31 cellular contexts compared by ENCODE assay signal in the genomic region with DNA sequence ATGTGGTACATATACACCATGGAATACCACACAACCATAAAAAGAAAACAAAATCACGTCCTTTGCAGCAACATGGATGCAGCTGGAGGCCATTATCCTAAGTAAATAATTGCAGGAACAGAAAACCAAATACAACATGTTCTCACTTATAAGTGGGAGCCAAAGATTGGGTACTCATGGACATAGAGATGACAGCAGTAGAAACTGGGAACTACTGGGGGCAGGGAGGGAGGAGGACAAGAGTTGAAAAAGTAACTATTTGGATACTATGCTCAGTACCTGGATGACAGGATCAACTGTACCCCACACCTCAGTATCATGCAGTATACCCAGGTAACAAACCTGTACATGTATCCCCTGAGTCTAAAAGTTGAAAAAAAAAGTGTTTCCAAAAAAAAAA.
"Had no signal": no experiment of that assay in that cellular context is flagged by ENCODE, and none has a peak within 500 bp of the region (broad histone marks: within the 10 kb centered on the region; RNA-seq: fewer than 3 reads in every experiment).

No MANE protein-coding gene starts in this region.

- H3K36me3 ChIP-seq: ascending aorta, breast epithelium, cardiac muscle cell, colonic mucosa, esophagus squamous epithelium, gastroesophageal sphincter had no signal

- H3K4me1 Mint-ChIP-seq: activated CD4-positive, alpha-beta T cell treated with anti-CD3 and anti-CD28 coated beads for 36 hours; activated CD4-positive, alpha-beta T cell treated with anti-CD3 and anti-CD28 coated beads, Interleukin-2, amount 10 ng/mL, durations not matched to agents 24 days and 14 days; activated CD8-positive, alpha-beta memory T cell treated with anti-CD3 and anti-CD28 coated beads, Interleukin-2, amount 10 ng/mL, durations not matched to agents 7 days and 5 days; activated naive CD4-positive, alpha-beta T cell treated with anti-CD3 and anti-CD28 coated beads, Interleukin-2, amount 50 U/mL, for 24 hours; activated naive CD8-positive, alpha-beta T cell treated with anti-CD3 and anti-CD28 coated beads, Interleukin-2, amount 10 ng/mL, durations not matched to agents 7 days and 5 days; brain had no signal

- ATAC-seq: activated CD4-positive, alpha-beta T cell treated with anti-CD3 and anti-CD28 coated beads for 36 hours; activated CD8-positive, alpha-beta memory T cell treated with anti-CD3 and anti-CD28 coated beads, Interleukin-2, amount 10 ng/mL, durations not matched to agents 7 days and 5 days; activated CD8-positive, alpha-beta T cell treated with anti-CD3 and anti-CD28 coated beads, Interleukin-2, amount 10 ng/mL, durations not matched to agents 7 days and 5 days; gastroesophageal sphincter had no signal

- H3K27ac ChIP-seq: ascending aorta, breast epithelium, cardiac muscle cell, colonic mucosa, epithelial cell of prostate, esophagus squamous epithelium, gastroesophageal sphincter had no signal

- FAIRE-seq: endometrium, endothelial cell of umbilical vein had no signal

- H3K4me3 ChIP-seq: ascending aorta, breast epithelium, cardiac muscle cell, colonic mucosa, esophagus squamous epithelium, gastroesophageal sphincter had no signal

- H3K27me3 ChIP-seq: ascending aorta, breast epithelium, cardiac muscle cell, colonic mucosa, esophagus squamous epithelium, gastroesophageal sphincter had no signal

- H3K27ac Mint-ChIP-seq: activated CD4-positive, alpha-beta memory T cell treated with anti-CD3 and anti-CD28 coated beads for 36 hours; activated CD4-positive, alpha-beta T cell treated with anti-CD3 and anti-CD28 coated beads for 36 hours; activated CD4-positive, alpha-beta T cell treated with anti-CD3 and anti-CD28 coated beads, Interleukin-2, amount 10 ng/mL, durations not matched to agents 24 days and 14 days; activated CD8-positive, alpha-beta memory T cell treated with anti-CD3 and anti-CD28 coated beads, Interleukin-2, amount 10 ng/mL, durations not matched to agents 7 days and 5 days; activated CD8-positive, alpha-beta T cell treated with anti-CD3 and anti-CD28 coated beads, Interleukin-2, amount 10 ng/mL, durations not matched to agents 7 days and 5 days; activated naive CD4-positive, alpha-beta T cell treated with anti-CD3 and anti-CD28 coated beads for 36 hours; activated naive CD4-positive, alpha-beta T cell treated with anti-CD3 and anti-CD28 coated beads, Interleukin-2, amount 50 U/mL, for 24 hours; activated naive CD8-positive, alpha-beta T cell treated with anti-CD3 and anti-CD28 coated beads, Interleukin-2, amount 10 ng/mL, durations not matched to agents 7 days and 5 days; activated T-helper 1 cell treated with anti-CD3 and anti-CD28 coated beads, Interleukin-12 subunit alpha, Interleukin-12 subunit beta, Interleukin-2, Interleukin-4 antibody, amounts not matched to agents 30 ng/mL and 10 ng/mL and 1 ng/mL, durations not matched to agents 14 hours and 24 hours and 36 hours; activated T-helper 2 cell treated with anti-CD3 and anti-CD28 coated beads, Interferon-gamma antibody, Interleukin-2, Interleukin-4, amounts not matched to agents 10 μg/mL and 5 μg/mL and 100 μg/mL, durations not matched to agents 14 hours and 24 hours and 36 hours; brain had no signal

- DNase-seq: activated CD4-positive, alpha-beta memory T cell treated with anti-CD3 and anti-CD28 coated beads for 36 hours; activated CD4-positive, alpha-beta T cell treated with anti-CD3 and anti-CD28 coated beads for 36 hours; activated CD4-positive, alpha-beta T cell treated with anti-CD3 and anti-CD28 coated beads, Interleukin-2, amount 10 ng/mL, durations not matched to agents 24 days and 14 days; activated CD4-positive, CD25-positive, alpha-beta regulatory T cell; activated CD4-positive, CD25-positive, alpha-beta regulatory T cell treated with anti-CD3 and anti-CD28 coated beads, Interleukin-2, amount 50 U/mL, for 72 hours; activated CD8-positive, alpha-beta memory T cell treated with anti-CD3 and anti-CD28 coated beads, Interleukin-2, amount 10 ng/mL, durations not matched to agents 7 days and 5 days; activated CD8-positive, alpha-beta memory T cell treated with anti-CD3 and anti-CD28 coated beads, Interleukin-2, amount 50 U/mL, for 4 hours; activated CD8-positive, alpha-beta T cell treated with anti-CD3 and anti-CD28 coated beads, Interleukin-2, amount 10 ng/mL, durations not matched to agents 7 days and 5 days; activated effector memory CD4-positive, alpha-beta T cell treated with anti-CD3 and anti-CD28 coated beads, Interleukin-2, amount 50 U/mL, for 16 hours; activated naive CD4-positive, alpha-beta T cell treated with anti-CD3 and anti-CD28 coated beads for 36 hours; activated naive CD8-positive, alpha-beta T cell treated with anti-CD3 and anti-CD28 coated beads, Interleukin-2, amount 10 ng/mL, durations not matched to agents 7 days and 5 days; activated T-cell treated with anti-CD3 and anti-CD28 coated beads, Interleukin-2, amount 50 U/mL, for 1 hour; activated T-cell treated with anti-CD3 and anti-CD28 coated beads, Interleukin-2, amount 50 U/mL, for 48 hours; central memory CD4-positive, alpha-beta T cell; cerebellar nuclear complex; colonic mucosa; effector CD8-positive, alpha-beta T cell; esophagus squamous epithelium; foreskin melanocyte; T-helper 2 cell had no signal

- H3K27me3 Mint-ChIP-seq: activated CD4-positive, alpha-beta T cell treated with anti-CD3 and anti-CD28 coated beads for 36 hours had no signal

- H3K4me3 Mint-ChIP-seq: activated CD4-positive, alpha-beta memory T cell treated with anti-CD3 and anti-CD28 coated beads for 36 hours; activated CD4-positive, alpha-beta T cell treated with anti-CD3 and anti-CD28 coated beads for 36 hours; activated CD4-positive, alpha-beta T cell treated with anti-CD3 and anti-CD28 coated beads, Interleukin-2, amount 10 ng/mL, durations not matched to agents 24 days and 14 days; activated CD8-positive, alpha-beta memory T cell treated with anti-CD3 and anti-CD28 coated beads, Interleukin-2, amount 10 ng/mL, durations not matched to agents 7 days and 5 days; activated CD8-positive, alpha-beta T cell treated with anti-CD3 and anti-CD28 coated beads, Interleukin-2, amount 10 ng/mL, durations not matched to agents 7 days and 5 days; activated naive CD4-positive, alpha-beta T cell treated with anti-CD3 and anti-CD28 coated beads for 36 hours; activated naive CD4-positive, alpha-beta T cell treated with anti-CD3 and anti-CD28 coated beads, Interleukin-2, amount 50 U/mL, for 24 hours; activated naive CD8-positive, alpha-beta T cell treated with anti-CD3 and anti-CD28 coated beads, Interleukin-2, amount 10 ng/mL, durations not matched to agents 7 days and 5 days; activated T-helper 1 cell treated with anti-CD3 and anti-CD28 coated beads, Interleukin-12 subunit alpha, Interleukin-12 subunit beta, Interleukin-2, Interleukin-4 antibody, amounts not matched to agents 30 ng/mL and 10 ng/mL and 1 ng/mL, durations not matched to agents 14 hours and 24 hours and 36 hours; brain had no signal

- H3K36me3 Mint-ChIP-seq: activated CD4-positive, alpha-beta memory T cell treated with anti-CD3 and anti-CD28 coated beads for 36 hours; activated naive CD4-positive, alpha-beta T cell treated with anti-CD3 and anti-CD28 coated beads, Interleukin-2, amount 50 U/mL, for 24 hours; activated naive CD8-positive, alpha-beta T cell treated with anti-CD3 and anti-CD28 coated beads, Interleukin-2, amount 10 ng/mL, durations not matched to agents 7 days and 5 days; brain had no signal

- H3K4me1 ChIP-seq: ascending aorta, breast epithelium, colonic mucosa, esophagus squamous epithelium, gastroesophageal sphincter had no signal

- H3K9me3 Mint-ChIP-seq: activated CD4-positive, alpha-beta memory T cell treated with anti-CD3 and anti-CD28 coated beads for 36 hours; activated CD4-positive, alpha-beta T cell treated with anti-CD3 and anti-CD28 coated beads, Interleukin-2, amount 10 ng/mL, durations not matched to agents 24 days and 14 days; activated naive CD4-positive, alpha-beta T cell treated with anti-CD3 and anti-CD28 coated beads for 36 hours; activated naive CD4-positive, alpha-beta T cell treated with anti-CD3 and anti-CD28 coated beads, Interleukin-2, amount 50 U/mL, for 24 hours; activated naive CD8-positive, alpha-beta T cell treated with anti-CD3 and anti-CD28 coated beads, Interleukin-2, amount 10 ng/mL, durations not matched to agents 7 days and 5 days; activated T-helper 1 cell treated with anti-CD3 and anti-CD28 coated beads, Interleukin-12 subunit alpha, Interleukin-12 subunit beta, Interleukin-2, Interleukin-4 antibody, amounts not matched to agents 30 ng/mL and 10 ng/mL and 1 ng/mL, durations not matched to agents 14 hours and 24 hours and 36 hours; activated T-helper 2 cell treated with anti-CD3 and anti-CD28 coated beads, Interferon-gamma antibody, Interleukin-2, Interleukin-4, amounts not matched to agents 10 μg/mL and 5 μg/mL and 100 μg/mL, durations not matched to agents 14 hours and 24 hours and 36 hours; brain had no signal

- H3K9me3 ChIP-seq: ascending aorta, breast epithelium, colonic mucosa, esophagus squamous epithelium, gastroesophageal sphincter had no signal
